ENCODE assay signal across 28 cellular contexts in the genomic region with DNA sequence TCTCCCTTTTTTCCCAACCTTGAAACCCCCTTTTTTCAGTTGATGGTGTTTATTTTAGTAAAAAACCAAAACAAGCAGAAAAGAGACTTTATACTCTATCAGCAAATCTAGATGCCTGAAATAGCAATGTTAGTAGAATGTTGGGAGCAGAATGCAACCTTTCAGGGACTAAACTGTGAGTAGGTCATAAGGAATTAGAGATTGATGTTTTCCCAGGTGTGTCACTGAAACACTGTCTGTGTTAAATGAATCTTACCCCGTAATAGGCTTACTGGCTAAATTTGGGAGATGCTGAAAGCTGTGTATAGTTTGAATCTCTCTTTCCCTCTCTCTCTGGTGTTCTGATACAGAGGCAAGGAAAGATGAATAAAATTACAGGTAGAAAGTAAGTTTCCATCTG. TPM values are rescaled to one million over a fixed set of nuclear protein-coding genes. Genes with fewer than 3 reads are reported as not detected.
A peak's percentile ranks its signal among the peaks of the same experiment; 100 is the strongest.
DNase-seq lines count a peak whose midpoint lies in the region; ATAC-seq, FAIRE-seq and TF ChIP-seq lines count a peak whose summit lies in the region.
"Had no signal": no experiment of that assay in that cellular context is flagged by ENCODE, and none has a peak within 500 bp of the region (broad histone marks: within the 10 kb centered on the region; RNA-seq: fewer than 3 reads in every experiment).

No MANE protein-coding gene starts in this region.

- H3K27ac Mint-ChIP-seq in CD14-positive monocyte (peak overlapping the region in 4 of 7 donors; percentile 1 to 83 (median 50)), GM23338 (no peak overlapping the region), mesothelial cell of epicardium (peak overlapping the region; percentile 27), neural progenitor cell (no peak overlapping the region)
- H3K27ac Mint-ChIP-seq: activated CD8-positive, alpha-beta T cell treated with anti-CD3 and anti-CD28 coated beads, Interleukin-2, amount 10 ng/mL, durations not matched to agents 7 days and 5 days had no signal

- BruUV-seq in GM12878 (replicated peaks; lab: Mats Ljungman, UMichigan), result no TSS peak

- H3K27me3 Mint-ChIP-seq in CD14-positive monocyte (ENCODE audit: low read depth in 3 of 3) (peaks cover 0 to 3% (median 1%) of the 10 kb centered on the region in 3 donors), GM23338 (ENCODE audit: insufficient read depth, low read depth, poor library complexity) (no peaks in the 10 kb centered on the region), mesothelial cell of epicardium (ENCODE audit: low read depth) (no peaks in the 10 kb centered on the region), neural progenitor cell (ENCODE audit: insufficient read depth, low read depth) (no peaks in the 10 kb centered on the region)
- H3K27me3 Mint-ChIP-seq: stimulated activated naive CD8-positive, alpha-beta T cell treated with anti-CD3 and anti-CD28 coated beads, Interleukin-15, amount 100 ng/mL, for 72 hours had no signal

- in situ Hi-C loops in GM12878 (cut with MboI), result no loop called here

- H3K36me3 Mint-ChIP-seq in CD14-positive monocyte (peaks cover 25 to 26% of the 10 kb centered on the region in 2 donors), GM23338 (ENCODE audit: low read depth) (peaks cover 3% of the 10 kb centered on the region; the same call in 2 of the 3 replicates), mesothelial cell of epicardium (no peaks in the 10 kb centered on the region), neural progenitor cell (peaks cover 15% of the 10 kb centered on the region)

- TF ChIP-seq EP300 in GM12878 (IDR thresholded peaks at IDR 0.05; ENCODE audit: borderline replicate concordance in 1 of 2, control insufficient read depth in 1 of 2, low read depth in 2 of 2, low read length in 2 of 2), result no peak

- H3K4me1 ChIP-seq in GM23338 (ENCODE audit: insufficient read depth) (peaks cover 53% of the 10 kb centered on the region), GM12878 (ENCODE audit: control insufficient read depth, insufficient read depth, low read length) (peaks cover 28% of the 10 kb centered on the region), neural progenitor cell (peaks cover 22% of the 10 kb centered on the region)

- no peak overlapping the region for H3K27ac ChIP-seq in GM23338 (ENCODE audit: low read depth)
- no peak overlapping the region for H3K27ac ChIP-seq in GM12878 (ENCODE audit: control insufficient read depth, insufficient read depth)
- H3K27ac ChIP-seq in neural progenitor cell, result no peak overlapping the region
- H3K27ac ChIP-seq: Peyer's patch, thoracic aorta, VCaP had no signal

- H3K9me3 ChIP-seq in GM12878 (replicated peaks; ENCODE audit: control insufficient read depth, insufficient read depth, low read length), result no peaks in the 10 kb centered on the region; the same call in 2 of the 3 replicates
- no peaks in the 10 kb centered on the region for H3K9me3 ChIP-seq in neural progenitor cell (ENCODE audit: low read depth)
- H3K9me3 ChIP-seq: Peyer's patch, spleen, thoracic aorta had no signal

- FAIRE-seq in GM12878 (lab: Jason Lieb, UNC), result no peak
- FAIRE-seq: urothelium cell line had no signal

- H3K9me3 Mint-ChIP-seq in CD14-positive monocyte (no peaks in the 10 kb centered on the region), GM23338 (no peaks in the 10 kb centered on the region), mesothelial cell of epicardium (no peaks in the 10 kb centered on the region), neural progenitor cell (no peaks in the 10 kb centered on the region)
- H3K9me3 Mint-ChIP-seq: activated naive CD4-positive, alpha-beta T cell treated with anti-CD3 and anti-CD28 coated beads for 36 hours; stimulated activated naive CD8-positive, alpha-beta T cell treated with anti-CD3 and anti-CD28 coated beads, Interleukin-15, amount 100 ng/mL, for 72 hours had no signal

- intact Hi-C loops in CD14-positive monocyte (cut with micrococcal nuclease), result loop anchor here in 1 of 2 donors (5.0 kb wide), 1 partner anchor 33 kb away; no protein-coding TSS in a partner anchor
- intact Hi-C loops in GM12878 (cut with micrococcal nuclease; ENCODE audit: unreplicated experiment), result no loop called here

- no peak for TF ChIP-seq RAD21 in GM12878 (IDR thresholded peaks at IDR 0.05; ENCODE audit: insufficient read depth, low read depth, low read length)

- CTCF ChIA-PET in GM12878 (lab: Yijun Ruan, JAX), result interaction anchor here (1.1 to 2.0 kb wide), 4 partner anchors 9 to 108 kb away, joined by 3 to 9 read pairs (median 3); no protein-coding TSS in a partner anchor

- TF ChIP-seq POLR2A in GM12878 (IDR thresholded peaks at IDR 0.05; ENCODE audit: low read depth, low read length), result no peak

- H3K4me2 ChIP-seq in GM23338 (0 out of 2 replicates have a peak overlapping the region, but pooled peaks have one; percentile 24), GM12878 (ENCODE audit: control insufficient read depth, insufficient read depth) (peak overlapping the region; percentile 38; the same call in 1 of the 2 replicates), neural progenitor cell (no peak overlapping the region)

- H3K27me3 ChIP-seq in GM23338 (ENCODE audit: insufficient read depth), result no peaks in the 10 kb centered on the region
- no peaks in the 10 kb centered on the region for H3K27me3 ChIP-seq in GM12878 (replicated peaks in 1 of 2; ENCODE audit: control insufficient read depth in 2 of 2, insufficient read depth in 2 of 2, low read length in 1 of 2)
- no peaks in the 10 kb centered on the region for H3K27me3 ChIP-seq in neural progenitor cell
- H3K27me3 ChIP-seq: Peyer's patch, spleen had no signal

- H3K36me3 ChIP-seq in GM23338 (ENCODE audit: insufficient read depth) (no peaks in the 10 kb centered on the region; the same call in 1 of the 2 replicates), GM12878 (ENCODE audit: control insufficient read depth in 2 of 2, insufficient read depth in 2 of 2, low read length in 1 of 2) (peaks cover 0 to 2% of the 10 kb centered on the region in 2 experiments; a peak in 3 of 4 replicates), neural progenitor cell (no peaks in the 10 kb centered on the region)
- H3K36me3 ChIP-seq: thoracic aorta had no signal

- no peak overlapping the region for H3K4me3 Mint-ChIP-seq in CD14-positive monocyte
- H3K4me3 Mint-ChIP-seq in GM23338, result no peak overlapping the region
- H3K4me3 Mint-ChIP-seq in mesothelial cell of epicardium, result no peak overlapping the region
- no peak overlapping the region for H3K4me3 Mint-ChIP-seq in neural progenitor cell
- H3K4me3 Mint-ChIP-seq: activated CD8-positive, alpha-beta T cell treated with anti-CD3 and anti-CD28 coated beads, Interleukin-2, amount 10 ng/mL, durations not matched to agents 7 days and 5 days; activated naive CD4-positive, alpha-beta T cell treated with anti-CD3 and anti-CD28 coated beads for 36 hours; stimulated activated naive CD8-positive, alpha-beta T cell treated with anti-CD3 and anti-CD28 coated beads, Interleukin-15, amount 100 ng/mL, for 72 hours had no signal

- TF ChIP-seq CTCF in CD14-positive monocyte (IDR thresholded peaks at IDR 0.05) (no peak), GM23338 (conservative IDR thresholded peaks at IDR 0.05; ENCODE audit: low read depth in 2 of 2) (no peak), GM12878 (IDR thresholded peaks at IDR 0.05 in 2 of 3, conservative IDR thresholded peaks at IDR 0.05 in 1 of 3; ENCODE audit: control insufficient read depth in 2 of 3, extremely low read depth in 1 of 3, insufficient read depth in 1 of 3, low read depth in 3 of 3, low read length in 3 of 3) (no peak), mesothelial cell of epicardium (IDR thresholded peaks at IDR 0.05; ENCODE audit: unreplicated experiment) (no peak), neural progenitor cell (IDR thresholded peaks at IDR 0.05) (no peak)

- H3K9ac ChIP-seq in GM12878 (ENCODE audit: control insufficient read depth, insufficient read depth, low read length) (no peak overlapping the region), neural progenitor cell (no peak overlapping the region)

- no peaks in the 10 kb centered on the region for H3K9me2 ChIP-seq in GM23338 (ENCODE audit: insufficient read depth)

- peaks cover 100% of the 10 kb centered on the region for H3K79me2 ChIP-seq in GM23338 (replicated peaks; ENCODE audit: insufficient read depth)
- H3K79me2 ChIP-seq in GM12878 (ENCODE audit: control insufficient read depth, insufficient read depth, low read length), result peaks cover 87% of the 10 kb centered on the region
- peaks cover 100% of the 10 kb centered on the region for H3K79me2 ChIP-seq in neural progenitor cell (ENCODE audit: low read depth)

- 5% methylated on average over 1 of the region's 1 CpG for WGBS in GM12878 (ENCODE audit: insufficient coverage, insufficient replicate concordance, low lambda C conversion rate, missing lambda C conversion rate)

- H2AFZ ChIP-seq in GM23338, result no peak overlapping the region
- no peak overlapping the region for H2AFZ ChIP-seq in GM12878 (ENCODE audit: control insufficient read depth, low read depth, low read length)
- H2AFZ ChIP-seq in neural progenitor cell (replicated peaks), result no peak overlapping the region

- H3F3A ChIP-seq in GM23338 (replicated peaks; ENCODE audit: low read depth) (no peaks in the 10 kb centered on the region), neural progenitor cell (ENCODE audit: low read depth) (no peaks in the 10 kb centered on the region)

- H3K4me3 ChIP-seq in GM23338 (no peak overlapping the region), GM12878 (no peak overlapping the region), neural progenitor cell (no peak overlapping the region)
- H3K4me3 ChIP-seq: Peyer's patch, spleen, thoracic aorta had no signal

- RAD21 ChIA-PET in GM12878 (lab: Charles Lee; ENCODE audit: unreplicated experiment), result no interaction called here

- ATAC-seq in GM23338 (no peak), GM12878 (no peak; the same call in 2 of the 3 replicates)
- ATAC-seq: activated CD8-positive, alpha-beta T cell treated with anti-CD3 and anti-CD28 coated beads, Interleukin-2, amount 10 ng/mL, durations not matched to agents 7 days and 5 days; left lobe of liver; right cardiac atrium; stimulated activated naive CD8-positive, alpha-beta T cell treated with anti-CD3 and anti-CD28 coated beads, Interleukin-15, amount 100 ng/mL, for 72 hours had no signal

- H4K20me1 ChIP-seq in GM23338 (replicated peaks; ENCODE audit: insufficient read depth) (peaks cover 77% of the 10 kb centered on the region), GM12878 (ENCODE audit: control insufficient read depth, insufficient read depth) (no peaks in the 10 kb centered on the region; the same call in 1 of the 2 replicates), neural progenitor cell (ENCODE audit: low read depth) (peaks cover 88% of the 10 kb centered on the region)

- SMC1A ChIA-PET in GM12878 (lab: Charles Lee; ENCODE audit: uncharacterized antibody, unreplicated experiment), result interaction anchor here (1.1 to 1.7 kb wide), 4 partner anchors 9 to 34 kb away, joined by 3 to 5 read pairs (median 4); no protein-coding TSS in a partner anchor

- DNase-seq in CD14-positive monocyte (ENCODE audit: low spot score) (no peak), GM23338 (ENCODE audit: low spot score) (no peak), GM12878 (ENCODE audit: low read depth, low spot score) (no peak), mesothelial cell of epicardium (ENCODE audit: low spot score in 2 of 2, unreplicated experiment in 2 of 2) (no peak), neural progenitor cell (ENCODE audit: low spot score) (no peak), anterior cingulate cortex (lab: John Stamatoyannopoulos, UW) (no peak), NCI-H1048 (lab: John Stamatoyannopoulos, UW) (no peak)
- DNase-seq: ACHN; activated CD4-positive, alpha-beta T cell treated with anti-CD3 and anti-CD28 coated beads for 4 hours; activated CD8-positive, alpha-beta T cell treated with anti-CD3 and anti-CD28 coated beads, Interleukin-2, amount 10 ng/mL, durations not matched to agents 7 days and 5 days; activated naive CD4-positive, alpha-beta T cell treated with anti-CD3 and anti-CD28 coated beads for 36 hours; COR-L47; hypothalamus; NCI-H1092 treated with DMSO at 0.1 percent for 48 hours; NCI-H187; NCI-H2227 treated with DMSO at 0.1 percent for 48 hours; NCI-H526; Peyer's patch; right cardiac atrium; spleen; stimulated activated CD4-positive, alpha-beta T cell treated with anti-CD3 and anti-CD28 coated beads, Interleukin-2, amount 100 ng/mL, for 24 hours; stimulated activated CD8-positive, alpha-beta memory T cell treated with anti-CD3 and anti-CD28 coated beads, Interleukin-4, amount 100 ng/mL, for 48 hours; stimulated activated naive CD8-positive, alpha-beta T cell treated with anti-CD3 and anti-CD28 coated beads, Interleukin-15, amount 100 ng/mL, for 72 hours; T1000 had no signal

- H3K4me1 Mint-ChIP-seq in CD14-positive monocyte (peaks cover 83% of the 10 kb centered on the region), GM23338 (peaks cover 56% of the 10 kb centered on the region), mesothelial cell of epicardium (peaks cover 45% of the 10 kb centered on the region), neural progenitor cell (no peaks in the 10 kb centered on the region)

- POLR2A ChIA-PET in GM12878 (lab: Charles Lee), result interaction anchor here (1.1 kb wide), 1 partner anchor 36 kb away, joined by 3 read pairs; no protein-coding TSS in a partner anchor

RNA-seq across cellular contexts. Expression of a gene that starts 43.8 kb away (rescaled TPM):
- polyA plus RNA-seq in CD14-positive monocyte, result 10 to 100 TPM; 17.3 to 56.9 TPM
- total RNA-seq in GM23338 (2014; rRNA removed; shearing (Covaris generic)), result 96.4 and 113 TPM in 2 replicates
- 13.8 and 14.5 TPM in 2 replicates for polyA plus RNA-seq in GM23338 (2016; fragmentation: Nextera tagmentation; extraction: Ambion mirVana)
- 90.3 and 96.0 TPM in 2 replicates for total RNA-seq in GM12878 (2013; cell fraction: nucleolus; rRNA removed)
- 97.1 and 100 TPM in 2 replicates for total RNA-seq in GM12878 (2014; rRNA removed)
- 78.2 and 80.7 TPM in 2 replicates for total RNA-seq in GM12878 (2014; rRNA removed; fragmentation: Illumina TruSeq; extraction: Trizol)
- 108 and 113 TPM in 2 replicates for total RNA-seq in GM12878 (2021)
- polyA plus RNA-seq in GM12878 (2011; ENCODE audit: low read depth), result 33.7 TPM
- 228 and 243 TPM in 2 replicates for polyA plus RNA-seq in GM12878 (2011; rRNA removed)
- polyA plus RNA-seq in GM12878 (2011; cell fraction: cytosol; rRNA removed), result 200 and 228 TPM in 2 replicates
- 112 and 150 TPM in 2 replicates for polyA plus RNA-seq in GM12878 (2011; cell fraction: nucleus; rRNA removed)
- 32.7 and 53.4 TPM in 2 replicates for polyA plus RNA-seq in GM12878 (2012)
- polyA plus RNA-seq in GM12878 (2014; fragmentation: Illumina TruSeq; extraction: Trizol), result 78.4 and 96.3 TPM in 2 replicates
- polyA plus RNA-seq in GM12878 (2014; fragmentation: Nextera tagmentation; extraction: Ambion mirVana), result 10 to 100 TPM; 28.6 to 53.2 TPM
- polyA plus RNA-seq in GM12878 (2014; rRNA removed), result 76.3 and 82.7 TPM in 2 replicates
- polyA plus RNA-seq in GM12878 (2016; fragmentation: Nextera tagmentation; extraction: Ambion mirVana), result 1 to 10 TPM; 7.3 to 8.8 TPM
- 410 and 440 TPM in 2 replicates for polyA minus RNA-seq in GM12878 (2011; rRNA and poly(A)+ RNA removed)
- 96.4 and 106 TPM in 2 replicates for polyA minus RNA-seq in GM12878 (2011; cell fraction: cytosol; rRNA and poly(A)+ RNA removed)
- polyA minus RNA-seq in GM12878 (2011; cell fraction: nucleus; rRNA and poly(A)+ RNA removed), result 68.8 and 110 TPM in 2 replicates
- 59.3 to 62.5 TPM (median 60.9 TPM) in 3 replicates for total RNA-seq in mesothelial cell of epicardium
- total RNA-seq in neural progenitor cell (ENCODE audit: low replicate concordance), result 84.8 and 96.4 TPM in 2 replicates

Comparison
In these comparisons a context has a peak if more than half of its experiments do, and no peak if none do; other contexts are left out.
1. H3K27ac Mint-ChIP-seq: peak in CD14-positive monocyte (4 of 7) and mesothelial cell of epicardium (single experiment); none in GM23338 (single experiment) and neural progenitor cell (single experiment).